9 cellular contexts compared by ENCODE assay signal in the genomic region with DNA sequence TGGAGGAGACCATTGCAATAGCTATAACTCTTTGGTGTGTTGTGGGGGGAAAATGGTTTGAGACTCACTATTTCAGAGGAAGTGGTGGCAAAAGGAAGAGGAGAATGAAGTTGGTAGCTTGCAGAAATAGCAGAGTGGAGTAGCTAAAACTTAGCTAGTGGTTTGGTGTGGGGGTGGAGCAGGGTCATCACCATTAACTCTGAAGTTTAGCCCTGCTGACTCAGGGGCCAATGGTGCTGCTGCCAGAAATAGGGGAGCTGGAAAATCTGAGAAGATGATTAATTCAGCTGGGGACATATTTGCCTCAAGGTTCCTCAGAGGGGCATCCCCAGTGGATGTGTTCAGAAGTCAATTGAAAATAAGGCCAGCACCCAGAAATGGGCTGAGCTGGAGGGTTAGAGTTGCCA.
DNase-seq lines count a peak whose midpoint lies in the region; ATAC-seq, FAIRE-seq and TF ChIP-seq lines count a peak whose summit lies in the region.
"Had no signal": no experiment of that assay in that cellular context is flagged by ENCODE, and none has a peak within 500 bp of the region (broad histone marks: within the 10 kb centered on the region; RNA-seq: fewer than 3 reads in every experiment).

No MANE protein-coding gene starts in this region.

- FAIRE-seq in K562 (lab: Jason Lieb, UNC): peak; percentile 61

- TF ChIP-seq CTCF in K562 (IDR thresholded peaks at IDR 0.05 in 2 of 3, conservative IDR thresholded peaks at IDR 0.05 in 1 of 3; ENCODE audit: insufficient read depth in 2 of 3, low read depth in 1 of 3, low read length in 3 of 3) (no peak), suprapubic skin (IDR thresholded peaks at IDR 0.05) (no peak)

- POLR2A ChIA-PET in T-cell (lab: Charles Lee) (interaction anchor here (0.5 to 1.6 kb wide), 7 partner anchors 10 to 222 kb away, joined by 3 to 13 read pairs (median 4); no protein-coding TSS in a partner anchor), K562 (lab: Yijun Ruan, JAX) (interaction anchor here (0.6 to 2.2 kb wide), 9 partner anchors 8 to 95 kb away, joined by 3 to 8 read pairs (median 4); no protein-coding TSS in a partner anchor)

- H3K27me3 ChIP-seq in K562 (ENCODE audit: control insufficient read depth in 2 of 2, insufficient read depth in 2 of 2, low read length in 2 of 2): no peaks in the 10 kb centered on the region
- H3K27me3 ChIP-seq in suprapubic skin: no peaks in the 10 kb centered on the region
- H3K27me3 ChIP-seq in H7 (ENCODE audit: control insufficient read depth, insufficient read depth, low read length): no peaks in the 10 kb centered on the region; the same call in 1 of the 2 replicates

- no peak overlapping the region for H3K4me3 ChIP-seq in K562
- no peak overlapping the region for H3K4me3 ChIP-seq in suprapubic skin
- no peak overlapping the region for H3K4me3 ChIP-seq in H7 (ENCODE audit: insufficient read depth, low read depth, low read length)

- peak overlapping the region; percentile 36 to 66 (median 56) for H3K4me3 Mint-ChIP-seq in T-cell

- no peak overlapping the region for H3K9ac ChIP-seq in K562 (ENCODE audit: insufficient read depth in 1 of 2, low read depth in 2 of 2, low read length in 2 of 2)

- BruUV-seq in K562 (replicated peaks; lab: Mats Ljungman, UMichigan): no TSS peak

- TF ChIP-seq EP300 in K562 (IDR thresholded peaks at IDR 0.05; ENCODE audit: low read length) (peak; percentile 9; the same call in 1 of the 2 replicates), suprapubic skin (IDR thresholded peaks at IDR 0.05) (no peak)

- H3K9me1 ChIP-seq in K562 (ENCODE audit: control insufficient read depth, insufficient read depth, low read length): no peaks in the 10 kb centered on the region

- no peak overlapping the region for H3K4me2 ChIP-seq in K562 (ENCODE audit: insufficient read depth, low read length)

- peaks cover 26% of the 10 kb centered on the region for H3K36me3 Mint-ChIP-seq in T-cell

- H3K9me3 ChIP-seq in K562 (replicated peaks; ENCODE audit: control insufficient read depth, insufficient read depth, low read depth, low read length) (no peaks in the 10 kb centered on the region), suprapubic skin (no peaks in the 10 kb centered on the region)

- H3K27me3 Mint-ChIP-seq in T-cell: no peaks in the 10 kb centered on the region

- H4K20me1 ChIP-seq in K562 (replicated peaks; ENCODE audit: control insufficient read depth, insufficient read depth, low read length): no peaks in the 10 kb centered on the region

- H3K79me2 ChIP-seq in K562 (ENCODE audit: control insufficient read depth, insufficient read depth, low read length): no peaks in the 10 kb centered on the region

- peak; percentile 7 to 11; a peak in 1 of 4 replicates for TF ChIP-seq RAD21 in K562 (CRISPR knock-in tag; conservative IDR thresholded peaks at IDR 0.05 in 1 of 2, IDR thresholded peaks at IDR 0.05 in 1 of 2)

- ATAC-seq in GM19463 (IDR thresholded peaks at IDR 0.05; ENCODE audit: unreplicated experiment): peak; percentile 28
- peak in 3 of 4 experiments; percentile 44 to 53 (median 48) for ATAC-seq in T-cell (replicated peaks in 1 of 4)
- ATAC-seq in K562: peak; percentile 60

- no peaks in the 10 kb centered on the region for H3K9me3 Mint-ChIP-seq in T-cell

- peaks cover 81 to 95% (median 94%) of the 10 kb centered on the region in 3 donors for H3K4me1 Mint-ChIP-seq in T-cell

- TF ChIP-seq POLR2A in K562 (conservative IDR thresholded peaks at IDR 0.05): no peak
- no peak for TF ChIP-seq POLR2A in suprapubic skin (IDR thresholded peaks at IDR 0.05)

- intact Hi-C loops in K562 (cut with micrococcal nuclease): no loop called here

- in situ Hi-C loops in K562 (cut with MboI): loop anchor here (10.0 kb wide), 1 partner anchor 861 kb away; no protein-coding TSS in a partner anchor

- peaks cover 8 to 38% of the 10 kb centered on the region in 2 experiments for H3K4me1 ChIP-seq in K562 (replicated peaks in 1 of 2; ENCODE audit: control insufficient read depth in 2 of 2, insufficient read depth in 2 of 2, low read length in 2 of 2)
- H3K4me1 ChIP-seq in suprapubic skin: no peaks in the 10 kb centered on the region

- H3K36me3 ChIP-seq in K562 (ENCODE audit: control insufficient read depth, insufficient read depth, low read length) (no peaks in the 10 kb centered on the region), suprapubic skin (no peaks in the 10 kb centered on the region), H7 (replicated peaks; ENCODE audit: control insufficient read depth, insufficient read depth, low read length) (no peaks in the 10 kb centered on the region)

- 0 out of 2 replicates have a peak overlapping the region, but pooled peaks have one; percentile 10 for H2AFZ ChIP-seq in K562 (ENCODE audit: low read depth, low read length)

- CTCF ChIA-PET in T-cell (lab: Charles Lee): interaction anchor here in 1 of 2 donors (0.9 to 1.7 kb wide), 6 partner anchors 10 to 98 kb away, joined by 3 to 10 read pairs (median 4); no protein-coding TSS in a partner anchor
- CTCF ChIA-PET in K562 (lab: Yijun Ruan, JAX; ENCODE audit: low intra/inter-chr PET ratio): no interaction called here

- H3K27ac ChIP-seq in K562 (ENCODE audit: extremely low read depth, low read depth, low read length) (peak overlapping the region; percentile 21; the same call in 2 of the 3 replicates), suprapubic skin (no peak overlapping the region)
- H3K27ac ChIP-seq: HL-60 had no signal

- peak overlapping the region; percentile 71 to 79 for H3K27ac Mint-ChIP-seq in T-cell

- DNase-seq in T-cell (peak in 3 of 34 experiments; percentile 6 to 47 (median 43)), K562 (ENCODE audit: extremely low read depth in 1 of 4, low spot score in 3 of 4) (peak; percentile 43 to 74 (median 44)), D341Med (ENCODE audit: low spot score) (no peak), suprapubic skin (ENCODE audit: low spot score in 2 of 2) (no peak), H7 (no peak), DMS79 treated with DMSO at 0.1 percent for 48 hours (lab: John Stamatoyannopoulos, UW) (no peak)
- peak in 2 of 3 experiments; percentile 43 to 72 for DNase-seq in stimulated activated CD4-positive, alpha-beta T cell treated with anti-CD3 and anti-CD28 coated beads, TNF-alpha, amount 100 ng/mL, for 24 hours (ENCODE audit: low read depth in 3 of 3)

TF ChIP-seq in K562, 482 proteins besides CTCF, POLR2A, EP300 and RAD21 (continues in another document):
- TF ChIP-seq, protein P1, sequence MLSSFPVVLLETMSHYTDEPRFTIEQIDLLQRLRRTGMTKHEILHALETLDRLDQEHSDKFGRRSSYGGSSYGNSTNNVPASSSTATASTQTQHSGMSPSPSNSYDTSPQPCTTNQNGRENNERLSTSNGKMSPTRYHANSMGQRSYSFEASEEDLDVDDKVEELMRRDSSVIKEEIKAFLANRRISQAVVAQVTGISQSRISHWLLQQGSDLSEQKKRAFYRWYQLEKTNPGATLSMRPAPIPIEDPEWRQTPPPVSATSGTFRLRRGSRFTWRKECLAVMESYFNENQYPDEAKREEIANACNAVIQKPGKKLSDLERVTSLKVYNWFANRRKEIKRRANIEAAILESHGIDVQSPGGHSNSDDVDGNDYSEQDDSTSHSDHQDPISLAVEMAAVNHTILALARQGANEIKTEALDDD (IDR thresholded peaks at IDR 0.05): peak; percentile 91
- peak in 1 of 2 experiments; percentile 30; a peak in 1 of 4 replicates for TF ChIP-seq RCOR1 (IDR thresholded peaks at IDR 0.05; ENCODE audit: borderline replicate concordance in 1 of 2, low read depth in 2 of 2, low read length in 2 of 2)
- peak; percentile 38; the same call in 1 of the 2 replicates for TF ChIP-seq NFIC (IDR thresholded peaks at IDR 0.05)
- 0 out of 4 replicates have a peak, but pooled peaks have one; percentile 11 to 20 for TF ChIP-seq TRIM24 (IDR thresholded peaks at IDR 0.05)
- no peak for TF ChIP-seq ZC3H8 (IDR thresholded peaks at IDR 0.05)
- TF ChIP-seq MIER1 (IDR thresholded peaks at IDR 0.05; ENCODE audit: low read depth): no peak
- TF ChIP-seq FIP1L1 (IDR thresholded peaks at IDR 0.05; ENCODE audit: low read depth, low read length, poor library complexity, severe bottlenecking): no peak
- no peak for TF ChIP-seq NR2C1 (IDR thresholded peaks at IDR 0.05)
- no peak for TF ChIP-seq NR2C1 (tag; IDR thresholded peaks at IDR 0.05)
- peak in 1 of 2 experiments; percentile 35; a peak in 1 of 4 replicates for TF ChIP-seq HDAC1 (IDR thresholded peaks at IDR 0.05)
- peak in 1 of 3 experiments; percentile 18 for TF ChIP-seq YY1 (IDR thresholded peaks at IDR 0.05; ENCODE audit: borderline replicate concordance in 1 of 3, control insufficient read depth in 1 of 3, extremely low read depth in 1 of 3, insufficient read depth in 3 of 3, insufficient read length in 1 of 3, insufficient replicate concordance in 2 of 3, low read depth in 1 of 3, low read length in 2 of 3)
- TF ChIP-seq, protein P2, sequence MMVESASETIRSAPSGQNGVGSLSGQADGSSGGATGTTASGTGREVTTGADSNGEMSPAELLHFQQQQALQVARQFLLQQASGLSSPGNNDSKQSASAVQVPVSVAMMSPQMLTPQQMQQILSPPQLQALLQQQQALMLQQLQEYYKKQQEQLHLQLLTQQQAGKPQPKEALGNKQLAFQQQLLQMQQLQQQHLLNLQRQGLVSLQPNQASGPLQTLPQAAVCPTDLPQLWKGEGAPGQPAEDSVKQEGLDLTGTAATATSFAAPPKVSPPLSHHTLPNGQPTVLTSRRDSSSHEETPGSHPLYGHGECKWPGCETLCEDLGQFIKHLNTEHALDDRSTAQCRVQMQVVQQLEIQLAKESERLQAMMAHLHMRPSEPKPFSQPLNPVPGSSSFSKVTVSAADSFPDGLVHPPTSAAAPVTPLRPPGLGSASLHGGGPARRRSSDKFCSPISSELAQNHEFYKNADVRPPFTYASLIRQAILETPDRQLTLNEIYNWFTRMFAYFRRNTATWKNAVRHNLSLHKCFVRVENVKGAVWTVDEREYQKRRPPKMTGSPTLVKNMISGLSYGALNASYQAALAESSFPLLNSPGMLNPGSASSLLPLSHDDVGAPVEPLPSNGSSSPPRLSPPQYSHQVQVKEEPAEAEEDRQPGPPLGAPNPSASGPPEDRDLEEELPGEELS (CRISPR knock-in tag; IDR thresholded peaks at IDR 0.05; ENCODE audit: borderline replicate concordance): no peak
- TF ChIP-seq, protein P3, sequence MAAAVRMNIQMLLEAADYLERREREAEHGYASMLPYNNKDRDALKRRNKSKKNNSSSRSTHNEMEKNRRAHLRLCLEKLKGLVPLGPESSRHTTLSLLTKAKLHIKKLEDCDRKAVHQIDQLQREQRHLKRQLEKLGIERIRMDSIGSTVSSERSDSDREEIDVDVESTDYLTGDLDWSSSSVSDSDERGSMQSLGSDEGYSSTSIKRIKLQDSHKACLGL (CRISPR knock-in tag; IDR thresholded peaks at IDR 0.05; ENCODE audit: borderline replicate concordance, poor library complexity, severe bottlenecking): peak; percentile 14
- peak; percentile 84 for TF ChIP-seq EGR1 (conservative IDR thresholded peaks at IDR 0.05)
- TF ChIP-seq JUN (IDR thresholded peaks at IDR 0.05; ENCODE audit: borderline replicate concordance, low read depth, low read length): peak; percentile 29; the same call in 1 of the 2 replicates
- no peak for TF ChIP-seq JUN (CRISPR knock-in tag; IDR thresholded peaks at IDR 0.05; ENCODE audit: borderline replicate concordance)

Comparison
In these comparisons a context has a peak if more than half of its experiments do, and no peak if none do; other contexts are left out.
1. DNase-seq: peak in K562 (4 of 4) and stimulated activated CD4-positive, alpha-beta T cell treated with anti-CD3 and anti-CD28 coated beads, TNF-alpha, amount 100 ng/mL, for 24 hours (2 of 3); none in D341Med (single experiment), suprapubic skin (0 of 2), H7 (single experiment) and DMS79 treated with DMSO at 0.1 percent for 48 hours (single experiment).
2. Peak in every context shown above with its lines, with median percentiles within 50 percentile points of each other: ATAC-seq.